17 cellular contexts compared by ENCODE assay signal in the genomic region with DNA sequence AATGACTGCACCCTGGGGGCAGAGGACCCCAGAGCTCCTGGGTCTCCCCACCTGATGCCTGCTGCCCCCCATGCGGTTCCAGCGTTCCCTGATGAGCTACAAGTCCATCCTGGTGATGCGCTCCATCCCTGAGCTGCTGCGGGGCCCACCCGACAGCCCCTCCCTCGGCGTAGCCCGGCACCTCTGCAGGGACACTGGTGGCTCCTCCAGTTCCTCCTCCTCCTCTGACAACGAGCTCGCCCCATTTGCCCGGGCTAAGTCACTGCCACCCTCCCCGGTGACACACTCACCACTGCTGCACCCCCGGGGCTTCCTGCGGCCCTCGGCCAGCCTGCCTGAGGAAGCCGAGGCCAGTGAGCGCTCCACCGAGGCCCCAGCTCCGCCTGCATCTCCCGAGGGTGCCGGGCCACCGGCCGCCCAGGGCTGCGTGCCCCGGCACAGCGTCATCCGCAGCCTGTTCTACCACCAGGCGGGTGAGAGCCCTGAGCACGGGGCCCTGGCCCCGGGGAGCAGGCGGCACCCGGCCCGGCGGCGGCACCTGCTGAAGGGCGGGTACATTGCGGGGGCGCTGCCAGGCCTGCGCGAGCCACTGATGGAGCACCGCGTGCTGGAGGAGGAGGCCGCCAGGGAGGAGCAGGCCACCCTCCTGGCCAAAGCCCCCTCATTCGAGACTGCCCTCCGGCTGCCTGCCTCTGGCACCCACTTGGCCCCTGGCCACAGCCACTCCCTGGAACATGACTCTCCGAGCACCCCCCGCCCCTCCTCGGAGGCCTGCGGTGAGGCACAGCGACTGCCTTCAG. TPM values are rescaled to one million over a fixed set of nuclear protein-coding genes. Genes with fewer than 3 reads are reported as not detected.
DNase-seq lines count a peak whose midpoint lies in the region; ATAC-seq and TF ChIP-seq lines count a peak whose summit lies in the region.
"Had no signal": no experiment of that assay in that cellular context is flagged by ENCODE, and none has a peak within 500 bp of the region (broad histone marks: within the 10 kb centered on the region; RNA-seq: fewer than 3 reads in every experiment).

No MANE protein-coding gene starts in this region.

- TF ChIP-seq CTCF in HEK293 (tag by site-specific recombination; IDR thresholded peaks at IDR 0.05) (no peak), RWPE2 (IDR thresholded peaks at IDR 0.05; ENCODE audit: poor library complexity, severe bottlenecking) (no peak), left lung (IDR thresholded peaks at IDR 0.05) (no peak), natural killer cell (IDR thresholded peaks at IDR 0.05) (no peak)

- H3K9me3 ChIP-seq in HEK293 (ENCODE audit: control insufficient read depth, insufficient read depth, low read depth, low read length) (no peaks in the 10 kb centered on the region), RWPE2 (ENCODE audit: severe bottlenecking) (no peaks in the 10 kb centered on the region), left lung (no peaks in the 10 kb centered on the region)

- H3K27ac Mint-ChIP-seq in natural killer cell = no peak overlapping the region
- H3K27ac Mint-ChIP-seq: activated T-helper 1 cell treated with anti-CD3 and anti-CD28 coated beads, Interleukin-12 subunit alpha, Interleukin-12 subunit beta, Interleukin-2, Interleukin-4 antibody, amounts not matched to agents 30 ng/mL and 10 ng/mL and 1 ng/mL, durations not matched to agents 14 hours and 24 hours and 36 hours; CD4-positive, alpha-beta T cell had no signal

- ATAC-seq in RWPE2 (ENCODE audit: low read depth) = peak; percentile 53
- ATAC-seq in left lung = peak; percentile 2
- ATAC-seq in GM19351 (IDR thresholded peaks at IDR 0.05; ENCODE audit: unreplicated experiment) = no peak
- no peak for ATAC-seq in natural killer cell

- H3K4me3 ChIP-seq in HEK293 (ENCODE audit: low read depth, low read length) (no peak overlapping the region), RWPE2 (ENCODE audit: severe bottlenecking) (no peak overlapping the region), left lung (no peak overlapping the region)
- H3K4me3 ChIP-seq: skin epidermis had no signal

- no peaks in the 10 kb centered on the region for H3K9me3 Mint-ChIP-seq in natural killer cell
- H3K9me3 Mint-ChIP-seq: activated T-helper 1 cell treated with anti-CD3 and anti-CD28 coated beads, Interleukin-12 subunit alpha, Interleukin-12 subunit beta, Interleukin-2, Interleukin-4 antibody, amounts not matched to agents 30 ng/mL and 10 ng/mL and 1 ng/mL, durations not matched to agents 14 hours and 24 hours and 36 hours; CD4-positive, alpha-beta T cell; neural crest cell had no signal

- no peaks in the 10 kb centered on the region for H3K4me1 ChIP-seq in HEK293 (ENCODE audit: control insufficient read depth, insufficient read depth, low read length)
- no peaks in the 10 kb centered on the region for H3K4me1 ChIP-seq in RWPE2 (ENCODE audit: insufficient read depth, poor library complexity, severe bottlenecking)
- H3K4me1 ChIP-seq in left lung = no peaks in the 10 kb centered on the region

- intact Hi-C loops in left lung (cut with DNase I) = no loop called here
- intact Hi-C loops in natural killer cell (cut with micrococcal nuclease) = no loop called here

- H3K27ac ChIP-seq in HEK293 (ENCODE audit: extremely low read depth, low read depth, low read length) (no peak overlapping the region), RWPE2 (ENCODE audit: poor library complexity, severe bottlenecking) (no peak overlapping the region), left lung (no peak overlapping the region)
- H3K27ac ChIP-seq: skin epidermis had no signal

- H3K36me3 Mint-ChIP-seq in natural killer cell = no peaks in the 10 kb centered on the region

- H3K27me3 Mint-ChIP-seq in natural killer cell (ENCODE audit: low read depth in 2 of 2) = no peaks in the 10 kb centered on the region
- H3K27me3 Mint-ChIP-seq: CD4-positive, alpha-beta T cell had no signal

- POLR2A ChIA-PET in HEK293 (lab: Yijun Ruan, JAX) = interaction anchor here (0.5 kb wide), 1 partner anchor 36 kb away, joined by 5 read pairs; a partner anchor contains a TSS

- peak; percentile 27 for DNase-seq in COR-L47 (lab: John Stamatoyannopoulos, UW)
- DNase-seq in RWPE2 (ENCODE audit: low spot score) = peak; percentile 33
- peak; percentile 31 to 77 for DNase-seq in left lung
- DNase-seq in natural killer cell = no peak
- DNase-seq in HK-2 (ENCODE audit: unreplicated experiment) = no peak
- DNase-seq in G401 (ENCODE audit: low spot score) = no peak
- DNase-seq: activated CD4-positive, alpha-beta T cell treated with anti-CD3 and anti-CD28 coated beads for 4 hours; amygdala; dermis blood vessel endothelial cell; NCI-H1930 had no signal

- H3K4me3 Mint-ChIP-seq in natural killer cell = no peak overlapping the region
- H3K4me3 Mint-ChIP-seq: activated T-helper 1 cell treated with anti-CD3 and anti-CD28 coated beads, Interleukin-12 subunit alpha, Interleukin-12 subunit beta, Interleukin-2, Interleukin-4 antibody, amounts not matched to agents 30 ng/mL and 10 ng/mL and 1 ng/mL, durations not matched to agents 14 hours and 24 hours and 36 hours; CD4-positive, alpha-beta T cell; neural crest cell had no signal

- no peaks in the 10 kb centered on the region for H3K4me1 Mint-ChIP-seq in natural killer cell
- H3K4me1 Mint-ChIP-seq: neural crest cell had no signal

- no peaks in the 10 kb centered on the region for H3K36me3 ChIP-seq in HEK293 (ENCODE audit: control insufficient read depth in 2 of 2, insufficient read depth in 1 of 2, low read length in 2 of 2)
- no peaks in the 10 kb centered on the region for H3K36me3 ChIP-seq in RWPE2 (ENCODE audit: low read depth)
- no peaks in the 10 kb centered on the region for H3K36me3 ChIP-seq in left lung

- in situ Hi-C loops in G401 (cut with HindIII; ENCODE audit: low sequenced_read_pairs) = no loop called here

- H3K27me3 ChIP-seq in RWPE2 (ENCODE audit: insufficient read depth, poor library complexity, severe bottlenecking) (no peaks in the 10 kb centered on the region), left lung (peaks cover 0 to 20% of the 10 kb centered on the region in 2 donors)

- CTCF ChIA-PET in HEK293 (lab: Yijun Ruan, JAX) = no interaction called here

TF ChIP-seq in HEK293, 187 proteins besides CTCF, POLR2A, EP300 and RAD21:
- TF ChIP-seq ZFP69B (tag by site-specific recombination; IDR thresholded peaks at IDR 0.05) (peak; percentile 85), ZNF707 (tag by site-specific recombination; IDR thresholded peaks at IDR 0.05) (no peak), KLF9 (tag by site-specific recombination; IDR thresholded peaks at IDR 0.05; ENCODE audit: low read depth) (no peak)
- TF ChIP-seq, protein P1, sequence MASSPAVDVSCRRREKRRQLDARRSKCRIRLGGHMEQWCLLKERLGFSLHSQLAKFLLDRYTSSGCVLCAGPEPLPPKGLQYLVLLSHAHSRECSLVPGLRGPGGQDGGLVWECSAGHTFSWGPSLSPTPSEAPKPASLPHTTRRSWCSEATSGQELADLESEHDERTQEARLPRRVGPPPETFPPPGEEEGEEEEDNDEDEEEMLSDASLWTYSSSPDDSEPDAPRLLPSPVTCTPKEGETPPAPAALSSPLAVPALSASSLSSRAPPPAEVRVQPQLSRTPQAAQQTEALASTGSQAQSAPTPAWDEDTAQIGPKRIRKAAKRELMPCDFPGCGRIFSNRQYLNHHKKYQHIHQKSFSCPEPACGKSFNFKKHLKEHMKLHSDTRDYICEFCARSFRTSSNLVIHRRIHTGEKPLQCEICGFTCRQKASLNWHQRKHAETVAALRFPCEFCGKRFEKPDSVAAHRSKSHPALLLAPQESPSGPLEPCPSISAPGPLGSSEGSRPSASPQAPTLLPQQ (tag by site-specific recombination; IDR thresholded peaks at IDR 0.05) = peak; percentile 89
- TF ChIP-seq, protein P2, sequence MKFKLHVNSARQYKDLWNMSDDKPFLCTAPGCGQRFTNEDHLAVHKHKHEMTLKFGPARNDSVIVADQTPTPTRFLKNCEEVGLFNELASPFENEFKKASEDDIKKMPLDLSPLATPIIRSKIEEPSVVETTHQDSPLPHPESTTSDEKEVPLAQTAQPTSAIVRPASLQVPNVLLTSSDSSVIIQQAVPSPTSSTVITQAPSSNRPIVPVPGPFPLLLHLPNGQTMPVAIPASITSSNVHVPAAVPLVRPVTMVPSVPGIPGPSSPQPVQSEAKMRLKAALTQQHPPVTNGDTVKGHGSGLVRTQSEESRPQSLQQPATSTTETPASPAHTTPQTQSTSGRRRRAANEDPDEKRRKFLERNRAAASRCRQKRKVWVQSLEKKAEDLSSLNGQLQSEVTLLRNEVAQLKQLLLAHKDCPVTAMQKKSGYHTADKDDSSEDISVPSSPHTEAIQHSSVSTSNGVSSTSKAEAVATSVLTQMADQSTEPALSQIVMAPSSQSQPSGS (tag by site-specific recombination; IDR thresholded peaks at IDR 0.05; ENCODE audit: low read depth) = no peak

RNA-seq across cellular contexts. Expression of a gene that starts 35.5 kb away (rescaled TPM):
- total RNA-seq in left lung (10 to 100 TPM; 21.5 to 27.1 TPM), natural killer cell (10 to 100 TPM; 65.1 to 91.4 (median 83.2) TPM)
- total RNA-seq in G401 (2014; rRNA removed; shearing (Covaris generic)) = 40.4 and 43.6 TPM in 2 replicates

RNA-seq across cellular contexts. Expression of a gene that starts 45.5 kb away (rescaled TPM):
- total RNA-seq in left lung (1 to 10 TPM; 1.3 to 2.9 TPM), natural killer cell (10 to 100 TPM in 1 of 3 donors, 1 to 10 TPM in 2; 8.0 to 13.4 (median 8.4) TPM)
- total RNA-seq in G401 (2014; rRNA removed; shearing (Covaris generic)) = not detected in 2 replicates
- total RNA-seq: dermis blood vessel endothelial cell, lung microvascular endothelial cell had no signal

Comparison
In these comparisons a context has a peak if more than half of its experiments do, and no peak if none do; other contexts are left out.
1. DNase-seq: peak in COR-L47 (single experiment), RWPE2 (single experiment) and left lung (2 of 2); none in natural killer cell (single experiment), HK-2 (single experiment) and G401 (single experiment).
2. ATAC-seq: peak in RWPE2 (single experiment) and left lung (single experiment); none in GM19351 (single experiment) and natural killer cell (0 of 3).